In genomic region chr10:17244712-17245365, GRCh38 we compare ENCODE assay signal across 21 cellular contexts. TPM values are rescaled to one million over a fixed set of nuclear protein-coding genes. Genes with fewer than 3 reads are reported as not detected.
DNase-seq lines count a peak whose midpoint lies in the region; ATAC-seq, FAIRE-seq and TF ChIP-seq lines count a peak whose summit lies in the region.
"Had no signal": no experiment of that assay in that cellular context is flagged by ENCODE, and none has a peak within 500 bp of the region (broad histone marks: within the 10 kb centered on the region; RNA-seq: fewer than 3 reads in every experiment).

No MANE protein-coding gene starts in this region.

- TF ChIP-seq RAD21 in IMR-90 (IDR thresholded peaks at IDR 0.05; ENCODE audit: low read length) (no peak), K562 (CRISPR knock-in tag; conservative IDR thresholded peaks at IDR 0.05 in 1 of 2, IDR thresholded peaks at IDR 0.05 in 1 of 2) (no peak)

- TF ChIP-seq POLR2A in IMR-90 (IDR thresholded peaks at IDR 0.05; ENCODE audit: low read depth, low read length) = no peak
- no peak for TF ChIP-seq POLR2A in K562 (conservative IDR thresholded peaks at IDR 0.05)
- TF ChIP-seq POLR2A in suprapubic skin (IDR thresholded peaks at IDR 0.05) = no peak

- dilution Hi-C loops in IMR-90 (cut with HindIII; ENCODE audit: low sequenced_read_pairs, unreplicated experiment) = no loop called here

- in situ Hi-C loops in IMR-90 (cut with MboI; ENCODE audit: low sequenced_read_pairs) (no loop called here), K562 (cut with MboI) (no loop called here)

- H4K5ac ChIP-seq in IMR-90 (ENCODE audit: low read depth, low read length) = no peak overlapping the region; the same call in 1 of the 2 replicates
- H4K5ac ChIP-seq in mesendoderm (ENCODE audit: low read length) = no peak overlapping the region

- no peak overlapping the region for H2BK15ac ChIP-seq in IMR-90 (ENCODE audit: low read depth, low read length)
- no peak overlapping the region for H2BK15ac ChIP-seq in mesendoderm (replicated peaks; ENCODE audit: low read depth)

- no peak overlapping the region for H4K91ac ChIP-seq in IMR-90 (ENCODE audit: insufficient read depth, low read depth, low read length)

- H3K9me1 ChIP-seq in IMR-90 (ENCODE audit: insufficient read depth, low read length) (peaks cover 4% of the 10 kb centered on the region; the same call in 1 of the 2 replicates), K562 (ENCODE audit: control insufficient read depth, insufficient read depth, low read length) (no peaks in the 10 kb centered on the region)

- H3K27ac ChIP-seq in IMR-90 (ENCODE audit: insufficient read depth, low read length) (no peak overlapping the region), K562 (ENCODE audit: extremely low read depth, low read depth, low read length) (peak overlapping the region; percentile 6; the same call in 2 of the 3 replicates), mesendoderm (ENCODE audit: low read depth, low read length) (no peak overlapping the region), suprapubic skin (no peak overlapping the region)
- H3K27ac ChIP-seq in CD4-positive, alpha-beta T cell (ENCODE audit: low read depth, low read length) = no peak overlapping the region
- H3K27ac ChIP-seq: KMS-11 had no signal

- BruUV-seq in IMR-90 (replicated peaks; lab: Mats Ljungman, UMichigan) = no TSS peak
- BruUV-seq in K562 (replicated peaks; lab: Mats Ljungman, UMichigan) = no TSS peak

- H3K56ac ChIP-seq in IMR-90 (ENCODE audit: extremely low read depth, insufficient read depth, low read length) (no peak overlapping the region), mesendoderm (ENCODE audit: low read length) (no peak overlapping the region)

- H2BK20ac ChIP-seq in IMR-90 (ENCODE audit: low read depth, low read length) = no peak overlapping the region; the same call in 1 of the 2 replicates

- H2BK120ac ChIP-seq in IMR-90 (ENCODE audit: low read depth, low read length) (peak overlapping the region; percentile 23), mesendoderm (ENCODE audit: low read depth, low read length) (no peak overlapping the region)

- peak; percentile 81 for ATAC-seq in IMR-90 (ENCODE audit: low read depth)
- no peak for ATAC-seq in K562
- no peak for ATAC-seq in CD4-positive, alpha-beta T cell (ENCODE audit: poor library complexity)
- ATAC-seq: Panc1 had no signal

- H3K27ac Mint-ChIP-seq in CD4-positive, alpha-beta T cell = no peak overlapping the region
- H3K27ac Mint-ChIP-seq: B cell, H9 had no signal

- H3K79me2 ChIP-seq in K562 (ENCODE audit: control insufficient read depth, insufficient read depth, low read length) = no peaks in the 10 kb centered on the region
- H3K79me2 ChIP-seq in mesendoderm (ENCODE audit: control insufficient read depth, insufficient read depth, low read length) = no peaks in the 10 kb centered on the region

- H2BK5ac ChIP-seq in IMR-90 (ENCODE audit: low read depth, low read length, poor library complexity, severe bottlenecking) (peak overlapping the region; percentile 72), mesendoderm (ENCODE audit: low read length) (no peak overlapping the region)

- H2AK9ac ChIP-seq in IMR-90 (replicated peaks; ENCODE audit: low read depth, low read length, poor library complexity) = no peak overlapping the region

- H3K23ac ChIP-seq in IMR-90 (ENCODE audit: low read depth, low read length) (no peak overlapping the region), mesendoderm (ENCODE audit: low read length) (no peak overlapping the region)

- peaks cover 19% of the 10 kb centered on the region for H3K4me1 Mint-ChIP-seq in CD4-positive, alpha-beta T cell (ENCODE audit: low read depth)
- H3K4me1 Mint-ChIP-seq: B cell, CD14-positive monocyte, H9 had no signal

- H4K8ac ChIP-seq in IMR-90 (ENCODE audit: low read depth in 2 of 2, low read length in 2 of 2) = no peak overlapping the region
- H4K8ac ChIP-seq in mesendoderm (ENCODE audit: low read depth, low read length) = no peak overlapping the region

- H3K4me1 ChIP-seq in IMR-90 (ENCODE audit: control insufficient read depth, insufficient read depth, low read length) (peaks cover 9% of the 10 kb centered on the region), K562 (replicated peaks in 1 of 2; ENCODE audit: control insufficient read depth in 2 of 2, insufficient read depth in 2 of 2, low read length in 2 of 2) (peaks cover 0 to 15% of the 10 kb centered on the region in 2 experiments; a peak in 3 of 5 replicates), mesendoderm (ENCODE audit: control insufficient read depth, low read depth, low read length) (no peaks in the 10 kb centered on the region), suprapubic skin (no peaks in the 10 kb centered on the region)

- H3K14ac ChIP-seq in IMR-90 (replicated peaks; ENCODE audit: low read depth, low read length) = no peak overlapping the region; the same call in 1 of the 2 replicates

- H3K4ac ChIP-seq in IMR-90 (ENCODE audit: low read depth, low read length) (no peak overlapping the region), mesendoderm (ENCODE audit: low read depth, low read length) (no peak overlapping the region)

- TF ChIP-seq CTCF in IMR-90 (conservative IDR thresholded peaks at IDR 0.05; ENCODE audit: low read depth, low read length) = no peak
- no peak for TF ChIP-seq CTCF in K562 (IDR thresholded peaks at IDR 0.05 in 2 of 3, conservative IDR thresholded peaks at IDR 0.05 in 1 of 3; ENCODE audit: insufficient read depth in 2 of 3, low read depth in 1 of 3, low read length in 3 of 3)
- TF ChIP-seq CTCF in fibroblast of the aortic adventitia (IDR thresholded peaks at IDR 0.05; ENCODE audit: insufficient read depth, low read length) = no peak
- no peak for TF ChIP-seq CTCF in suprapubic skin (IDR thresholded peaks at IDR 0.05)
- TF ChIP-seq CTCF in CD4-positive, alpha-beta T cell (IDR thresholded peaks at IDR 0.05) = no peak

- H3K4me3 ChIP-seq in IMR-90 (ENCODE audit: insufficient read depth, low read depth, low read length) (no peak overlapping the region), K562 (no peak overlapping the region), fibroblast of the aortic adventitia (ENCODE audit: low read depth, low read length) (no peak overlapping the region), mesendoderm (ENCODE audit: low read length) (no peak overlapping the region), suprapubic skin (no peak overlapping the region)

- CTCF ChIA-PET in IMR-90 (lab: Yijun Ruan, JAX) (no interaction called here), K562 (lab: Yijun Ruan, JAX; ENCODE audit: low intra/inter-chr PET ratio) (no interaction called here)
- CTCF ChIA-PET in CD4-positive, alpha-beta T cell (lab: Charles Lee) = no interaction called here

- peak; percentile 29 for FAIRE-seq in K562 (lab: Jason Lieb, UNC)

- no peaks in the 10 kb centered on the region for H3K36me3 Mint-ChIP-seq in CD4-positive, alpha-beta T cell (ENCODE audit: low read depth)

- no peak overlapping the region for H2AFZ ChIP-seq in IMR-90 (replicated peaks; ENCODE audit: low read length, poor library complexity)
- peak overlapping the region; percentile 62 for H2AFZ ChIP-seq in K562 (ENCODE audit: low read depth, low read length)

- DNase-seq in A172 (ENCODE audit: low spot score) = peak; percentile 58
- DNase-seq in IMR-90 = peak; percentile 63
- peak in 2 of 4 experiments; percentile 17 to 58 for DNase-seq in K562 (ENCODE audit: extremely low read depth in 1 of 4, low spot score in 3 of 4)
- peak; percentile 34 for DNase-seq in fibroblast of the aortic adventitia (ENCODE audit: low read depth)
- DNase-seq in mesendoderm = no peak
- no peak for DNase-seq in suprapubic skin (ENCODE audit: low spot score in 2 of 2)
- DNase-seq in SW 1271 (lab: John Stamatoyannopoulos, UW) = no peak
- DNase-seq in CD4-positive, alpha-beta T cell = no peak
- DNase-seq: 8988T; H9; NCI-H1105; NCI-H2029 treated with DMSO at 0.1 percent for 48 hours; NCI-H226; NCI-H510A treated with DMSO at 0.1 percent for 48 hours; NCI-H748 treated with DMSO at 0.1 percent for 48 hours; NK-92 treated with Interleukin-12 subunit alpha and Interleukin-12 subunit beta, amount 100 ng/mL, for 24 hours; SIG-M5 had no signal

- H2AK5ac ChIP-seq in IMR-90 (ENCODE audit: low read depth, low read length) (no peak overlapping the region), mesendoderm (ENCODE audit: low read length) (no peak overlapping the region)

- no peaks in the 10 kb centered on the region for H3K9me3 Mint-ChIP-seq in CD4-positive, alpha-beta T cell

- H3K9ac ChIP-seq in IMR-90 (ENCODE audit: low read depth, low read length) (no peak overlapping the region), K562 (ENCODE audit: insufficient read depth in 1 of 2, low read depth in 2 of 2, low read length in 2 of 2) (no peak overlapping the region), mesendoderm (ENCODE audit: low read length) (no peak overlapping the region)
- H3K9ac ChIP-seq: KMS-11 had no signal

- no peaks in the 10 kb centered on the region for H3K27me3 Mint-ChIP-seq in CD4-positive, alpha-beta T cell

- H3K9me3 ChIP-seq in IMR-90 (ENCODE audit: control insufficient read depth, insufficient read depth, low read length) = peaks cover 5% of the 10 kb centered on the region; the same call in 1 of the 2 replicates
- H3K9me3 ChIP-seq in K562 (replicated peaks; ENCODE audit: control insufficient read depth, insufficient read depth, low read depth, low read length) = peaks cover 20% of the 10 kb centered on the region
- no peaks in the 10 kb centered on the region for H3K9me3 ChIP-seq in suprapubic skin
- no peaks in the 10 kb centered on the region for H3K9me3 ChIP-seq in CD4-positive, alpha-beta T cell (ENCODE audit: control insufficient read depth, low read length)

- no peaks in the 10 kb centered on the region for H3K27me3 ChIP-seq in IMR-90 (ENCODE audit: control insufficient read depth, insufficient read depth, low read length)
- H3K27me3 ChIP-seq in K562 (ENCODE audit: control insufficient read depth in 2 of 2, insufficient read depth in 2 of 2, low read length in 2 of 2) = no peaks in the 10 kb centered on the region
- H3K27me3 ChIP-seq in mesendoderm (ENCODE audit: insufficient read depth, low read length, poor library complexity) = no peaks in the 10 kb centered on the region
- H3K27me3 ChIP-seq in suprapubic skin = no peaks in the 10 kb centered on the region
- H3K27me3 ChIP-seq in CD4-positive, alpha-beta T cell (ENCODE audit: control insufficient read depth, insufficient read depth, low read length) = no peaks in the 10 kb centered on the region

- no peaks in the 10 kb centered on the region for H3K36me3 ChIP-seq in IMR-90 (ENCODE audit: control insufficient read depth, insufficient read depth, low read length)
- H3K36me3 ChIP-seq in K562 (ENCODE audit: control insufficient read depth, insufficient read depth, low read length) = no peaks in the 10 kb centered on the region
- H3K36me3 ChIP-seq in mesendoderm (ENCODE audit: control insufficient read depth, insufficient read depth, low read length) = no peaks in the 10 kb centered on the region
- H3K36me3 ChIP-seq in suprapubic skin = no peaks in the 10 kb centered on the region

- H3K18ac ChIP-seq in IMR-90 (ENCODE audit: low read depth, low read length) = peak overlapping the region; percentile 50; the same call in 1 of the 2 replicates
- H3K18ac ChIP-seq in mesendoderm (ENCODE audit: low read length) = no peak overlapping the region

- POLR2A ChIA-PET in IMR-90 (lab: Charles Lee; ENCODE audit: unreplicated experiment) = no interaction called here
- POLR2A ChIA-PET in K562 (lab: Yijun Ruan, JAX) = interaction anchor here (1.7 kb wide), 1 partner anchor 10 kb away, joined by 5 read pairs; no protein-coding TSS in a partner anchor
- POLR2A ChIA-PET in CD4-positive, alpha-beta T cell (lab: Charles Lee) = no interaction called here

- H3K79me1 ChIP-seq in IMR-90 (ENCODE audit: low read depth in 1 of 2, low read length in 2 of 2) (no peaks in the 10 kb centered on the region), mesendoderm (ENCODE audit: low read length) (no peaks in the 10 kb centered on the region)

- intact Hi-C loops in IMR-90 (cut with micrococcal nuclease) = no loop called here
- intact Hi-C loops in K562 (cut with micrococcal nuclease) = no loop called here
- intact Hi-C loops in CD4-positive, alpha-beta T cell (cut with DNase I, micrococcal nuclease) = loop anchor here in 1 of 2 experiments (5.0 kb wide), 1 partner anchor 353 kb away; no protein-coding TSS in a partner anchor

- TF ChIP-seq EP300 in K562 (IDR thresholded peaks at IDR 0.05; ENCODE audit: low read length) (peak; percentile 77; the same call in 1 of the 2 replicates), suprapubic skin (IDR thresholded peaks at IDR 0.05) (no peak)

- H3K4me2 ChIP-seq in IMR-90 (ENCODE audit: low read depth, low read length) (peak overlapping the region; percentile 20; the same call in 1 of the 2 replicates), K562 (ENCODE audit: insufficient read depth, low read length) (peak overlapping the region; percentile 9; the same call in 1 of the 2 replicates), mesendoderm (ENCODE audit: low read length) (no peak overlapping the region)
- H3K4me2 ChIP-seq: KMS-11 had no signal

- H3K4me3 Mint-ChIP-seq in CD4-positive, alpha-beta T cell = no peak overlapping the region
- H3K4me3 Mint-ChIP-seq: B cell, CD14-positive monocyte, H9 had no signal

- H4K20me1 ChIP-seq in IMR-90 (ENCODE audit: insufficient read depth, low read length) (no peaks in the 10 kb centered on the region), K562 (replicated peaks; ENCODE audit: control insufficient read depth, insufficient read depth, low read length) (no peaks in the 10 kb centered on the region)

RNA-seq across cellular contexts. Expression of gene VIM, which starts 16.8 kb away (rescaled TPM):
- 4,251 and 5,299 TPM in 2 replicates for total RNA-seq in A172 (2014; rRNA removed; shearing (Covaris generic))
- total RNA-seq in IMR-90 (2012; rRNA removed) = 6,409 and 6,735 TPM in 2 replicates
- polyA plus RNA-seq in IMR-90 (2012; rRNA removed) = 4,502 and 5,313 TPM in 2 replicates
- 3,296 and 6,454 TPM in 2 replicates for polyA plus RNA-seq in IMR-90 (2012; cell fraction: cytosol; rRNA removed)
- 3,181 and 7,305 TPM in 2 replicates for polyA plus RNA-seq in IMR-90 (2012; cell fraction: nucleus; rRNA removed; ENCODE audit: low replicate concordance)
- 119 and 160 TPM in 2 replicates for total RNA-seq in K562 (2011; cell fraction: chromatin; rRNA removed; ENCODE audit: low replicate concordance)
- total RNA-seq in K562 (2011; cell fraction: nucleolus; rRNA removed) = 119 and 169 TPM in 2 replicates
- total RNA-seq in K562 (2011; cell fraction: nucleoplasm; rRNA removed) = 116 and 178 TPM in 2 replicates
- 604 and 655 TPM in 2 replicates for total RNA-seq in K562 (2014; rRNA removed)
- total RNA-seq in K562 (2014; rRNA removed; fragmentation: Illumina TruSeq; extraction: Trizol) = 264 and 301 TPM in 2 replicates
- total RNA-seq in K562 (2015; rRNA removed; fragmentation: Illumina TruSeq; extraction: Trizol) = 441 and 490 TPM in 2 replicates
- 571 and 621 TPM in 2 replicates for total RNA-seq in K562 (2021)
- 300 and 518 TPM in 2 replicates for polyA plus RNA-seq in K562 (2011; rRNA removed)
- 296 and 577 TPM in 2 replicates for polyA plus RNA-seq in K562 (2011; cell fraction: cytosol; rRNA removed)
- 267 and 332 TPM in 2 replicates for polyA plus RNA-seq in K562 (2011; cell fraction: nucleus; rRNA removed)
- 869 and 1,478 TPM in 2 replicates for polyA plus RNA-seq in K562 (2012)
- polyA plus RNA-seq in K562 (2014; fragmentation: Illumina TruSeq; extraction: Trizol) = 458 and 481 TPM in 2 replicates
- polyA plus RNA-seq in K562 (2014; fragmentation: Nextera tagmentation; extraction: Ambion mirVana) = 100 to 1,000 TPM in 1 of 2 experiments, 10 to 100 TPM in 1; 86.0 to 123 TPM
- polyA plus RNA-seq in K562 (2014; rRNA removed) = 275 and 383 TPM in 2 replicates
- 448 and 611 TPM in 2 replicates for polyA minus RNA-seq in K562 (2011; rRNA and poly(A)+ RNA removed)
- 361 and 458 TPM in 2 replicates for polyA minus RNA-seq in K562 (2011; cell fraction: cytosol; rRNA and poly(A)+ RNA removed)
- 168 and 199 TPM in 2 replicates for polyA minus RNA-seq in K562 (2011; cell fraction: nucleus; rRNA and poly(A)+ RNA removed)
- total RNA-seq in fibroblast of the aortic adventitia (ENCODE audit: low replicate concordance) = 10,091 and 12,680 TPM in 2 replicates
- polyA plus RNA-seq in mesendoderm (2013, experiment 1 of 2) = 253 TPM
- 277 TPM for polyA plus RNA-seq in mesendoderm (2013, experiment 2 of 2)
- 1,000 to 10,000 TPM in 2 of 4 donors, 100 to 1,000 TPM in 2; 697 to 1,198 (median 1,024) TPM for total RNA-seq in suprapubic skin
- 1,000 to 10,000 TPM; 1,576 to 1,603 TPM for total RNA-seq in CD4-positive, alpha-beta T cell

RNA-seq across cellular contexts. Expression of gene TRDMT1, which starts 43.4 kb away (rescaled TPM):
- total RNA-seq in A172 (2014; rRNA removed; shearing (Covaris generic)) = 4.3 and 5.9 TPM in 2 replicates
- total RNA-seq in IMR-90 (2012; rRNA removed) (4.7 and 6.7 TPM in 2 replicates), K562 (2014; rRNA removed) (5.6 and 6.9 TPM in 2 replicates), K562 (2014; rRNA removed; fragmentation: Illumina TruSeq; extraction: Trizol) (10.5 and 10.7 TPM in 2 replicates), K562 (2015; rRNA removed; fragmentation: Illumina TruSeq; extraction: Trizol) (5.6 and 7.0 TPM in 2 replicates), K562 (2021) (9.1 and 10.2 TPM in 2 replicates), fibroblast of the aortic adventitia (ENCODE audit: low replicate concordance) (11.9 and 19.1 TPM in 2 replicates), suprapubic skin (1 to 10 TPM; 2.7 to 9.4 (median 4.0) TPM)
- polyA plus RNA-seq in IMR-90 (2012; rRNA removed) (2.1 and 2.2 TPM in 2 replicates), K562 (2011; rRNA removed) (6.9 and 12.6 TPM in 2 replicates), K562 (2014; fragmentation: Illumina TruSeq; extraction: Trizol) (6.5 and 9.6 TPM in 2 replicates), K562 (2014; fragmentation: Nextera tagmentation; extraction: Ambion mirVana) (1 to 10 TPM; 8.7 to 9.3 TPM), K562 (2014; rRNA removed) (5.4 and 6.2 TPM in 2 replicates)
- polyA plus RNA-seq in IMR-90 (2012; cell fraction: cytosol; rRNA removed) = 0.90 and 4.7 TPM in 2 replicates
- polyA plus RNA-seq in IMR-90 (2012; cell fraction: nucleus; rRNA removed; ENCODE audit: low replicate concordance) = 0.49 and 4.0 TPM in 2 replicates
- total RNA-seq in K562 (2011; cell fraction: chromatin; rRNA removed; ENCODE audit: low replicate concordance) = 5.7 and 18.9 TPM in 2 replicates
- total RNA-seq in K562 (2011; cell fraction: nucleolus; rRNA removed) = 2.3 and 4.5 TPM in 2 replicates
- total RNA-seq in K562 (2011; cell fraction: nucleoplasm; rRNA removed) = 10.6 and 14.4 TPM in 2 replicates
- polyA plus RNA-seq in K562 (2011; cell fraction: cytosol; rRNA removed) = 1.8 and 2.4 TPM in 2 replicates
- polyA plus RNA-seq in K562 (2011; cell fraction: nucleus; rRNA removed) = 5.4 and 6.7 TPM in 2 replicates
- polyA plus RNA-seq in K562 (2012) = 4.1 and 6.4 TPM in 2 replicates
- polyA minus RNA-seq in K562 (2011; rRNA and poly(A)+ RNA removed) = 10.9 and 12.3 TPM in 2 replicates
- polyA minus RNA-seq in K562 (2011; cell fraction: cytosol; rRNA and poly(A)+ RNA removed) = 4.1 and 7.2 TPM in 2 replicates
- 7.5 and 12.0 TPM in 2 replicates for polyA minus RNA-seq in K562 (2011; cell fraction: nucleus; rRNA and poly(A)+ RNA removed)
- 10.3 TPM for polyA plus RNA-seq in mesendoderm (2013, experiment 1 of 2)
- 11.6 TPM for polyA plus RNA-seq in mesendoderm (2013, experiment 2 of 2)
- total RNA-seq in CD4-positive, alpha-beta T cell = 10 to 100 TPM; 20.3 to 21.3 TPM

Comparison
In these comparisons a context has a peak if more than half of its experiments do, and no peak if none do; other contexts are left out.
1. DNase-seq: peak in A172 (single experiment), IMR-90 (single experiment) and fibroblast of the aortic adventitia (single experiment); none in mesendoderm (single experiment), suprapubic skin (0 of 2), SW 1271 (0 of 2) and CD4-positive, alpha-beta T cell (0 of 10).